Comparison of ENCODE assay signal across 1 cellular context in the genomic region with DNA sequence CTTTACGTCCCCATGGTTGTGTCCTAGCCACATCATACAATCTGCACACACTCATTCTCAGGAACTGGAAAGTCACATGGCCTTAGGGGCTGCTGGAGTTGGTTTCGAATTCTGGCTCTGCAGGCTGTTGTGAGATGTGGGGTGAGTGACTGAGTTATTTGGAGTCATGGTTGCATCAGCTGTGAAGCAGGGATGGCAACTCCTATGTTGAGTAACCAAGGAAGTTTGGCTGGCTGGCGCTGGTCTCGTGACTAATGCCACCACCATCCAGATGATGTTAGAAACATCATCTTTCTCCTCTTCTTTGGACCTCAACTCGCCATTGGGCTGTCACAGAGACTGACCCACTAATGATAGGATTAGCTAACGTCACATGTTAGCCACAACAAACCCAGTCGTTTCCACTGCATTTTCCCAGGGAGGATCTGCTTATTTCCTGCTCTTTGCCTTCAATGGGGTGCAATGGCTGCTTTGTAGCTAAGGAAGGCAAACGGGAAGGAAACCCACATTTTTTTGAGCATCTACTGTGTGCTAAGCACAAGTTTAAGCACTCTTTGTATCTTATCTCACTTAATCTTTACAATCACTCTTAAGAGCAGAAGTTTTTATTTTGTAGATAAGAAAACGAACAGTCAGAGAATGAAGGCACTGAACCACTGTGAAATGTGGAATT.
A peak's percentile ranks its signal among the peaks of the same experiment; 100 is the strongest.
TF ChIP-seq lines count a peak whose summit lies in the region.

No MANE protein-coding gene starts in this region.

TF ChIP-seq in GM12878, 131 proteins besides CTCF, POLR2A, EP300 and RAD21 (continued from another document):
- TF ChIP-seq NKRF (conservative IDR thresholded peaks at IDR 0.05) (no peak), REST (IDR thresholded peaks at IDR 0.05; ENCODE audit: low read depth, low read length) (no peak), GATAD2B (conservative IDR thresholded peaks at IDR 0.05; ENCODE audit: low read depth) (no peak), CEBPB (IDR thresholded peaks at IDR 0.05; ENCODE audit: borderline replicate concordance in 1 of 2, low read depth in 2 of 2, low read length in 2 of 2) (peak in 1 of 2 experiments; percentile 60; a peak in 1 of 4 replicates), HSF1 (IDR thresholded peaks at IDR 0.05; ENCODE audit: low read depth, low read length) (no peak), CHD2 (IDR thresholded peaks at IDR 0.05; ENCODE audit: borderline replicate concordance, low read depth, low read length) (no peak), IRF4 (IDR thresholded peaks at IDR 0.05; ENCODE audit: low read depth, low read length) (peak; percentile 79; the same call in 1 of the 2 replicates), SREBF2 (IDR thresholded peaks at IDR 0.05; ENCODE audit: low read length) (no peak), RELB (IDR thresholded peaks at IDR 0.05; ENCODE audit: low read depth) (no peak), CBX5 (IDR thresholded peaks at IDR 0.05; ENCODE audit: low read depth) (no peak), NR2C1 (IDR thresholded peaks at IDR 0.05) (no peak), TBL1XR1 (IDR thresholded peaks at IDR 0.05; ENCODE audit: low read depth, low read length) (no peak), ZNF217 (IDR thresholded peaks at IDR 0.05) (no peak), BRCA1 (IDR thresholded peaks at IDR 0.05; ENCODE audit: low read depth, low read length) (no peak), NFIC (IDR thresholded peaks at IDR 0.05; ENCODE audit: low read depth, low read length) (peak; percentile 56; the same call in 1 of the 2 replicates), MEF2B (IDR thresholded peaks at IDR 0.05; ENCODE audit: partially characterized antibody, poor library complexity, severe bottlenecking) (no peak), CREM (IDR thresholded peaks at IDR 0.05; ENCODE audit: low read depth) (peak; percentile 24; the same call in 1 of the 2 replicates), MTA2 (IDR thresholded peaks at IDR 0.05; ENCODE audit: low read depth) (no peak), HDAC2 (IDR thresholded peaks at IDR 0.05) (no peak), EZH2 (IDR thresholded peaks at IDR 0.05; ENCODE audit: borderline replicate concordance, control insufficient read depth, low read depth, low read length) (no peak)
